In the genomic region with DNA sequence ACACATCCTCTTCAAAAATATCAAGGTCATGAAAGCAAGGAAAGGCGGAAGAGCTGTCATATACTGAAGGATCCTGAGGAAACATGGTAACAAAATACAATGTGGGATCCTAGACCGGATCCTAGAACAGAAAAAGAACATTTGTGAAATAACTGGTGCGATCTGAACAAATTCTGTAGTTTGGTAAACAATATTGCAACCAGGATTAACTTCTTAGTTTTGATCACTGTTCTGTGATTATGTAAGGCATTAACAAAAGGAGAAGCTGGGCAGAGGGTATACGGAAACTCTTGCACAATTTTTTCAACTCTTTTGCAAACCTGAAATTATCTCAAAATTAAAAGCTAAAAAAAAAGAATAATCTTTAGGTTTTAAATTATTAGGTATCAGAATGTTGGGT, we compare ENCODE assay signal across 1 cellular context.
TF ChIP-seq lines count a peak whose summit lies in the region.

No MANE protein-coding gene starts in this region.

TF ChIP-seq in GM12878, 131 proteins besides CTCF, POLR2A, EP300 and RAD21 (continued from another document):
- TF ChIP-seq, protein P1, sequence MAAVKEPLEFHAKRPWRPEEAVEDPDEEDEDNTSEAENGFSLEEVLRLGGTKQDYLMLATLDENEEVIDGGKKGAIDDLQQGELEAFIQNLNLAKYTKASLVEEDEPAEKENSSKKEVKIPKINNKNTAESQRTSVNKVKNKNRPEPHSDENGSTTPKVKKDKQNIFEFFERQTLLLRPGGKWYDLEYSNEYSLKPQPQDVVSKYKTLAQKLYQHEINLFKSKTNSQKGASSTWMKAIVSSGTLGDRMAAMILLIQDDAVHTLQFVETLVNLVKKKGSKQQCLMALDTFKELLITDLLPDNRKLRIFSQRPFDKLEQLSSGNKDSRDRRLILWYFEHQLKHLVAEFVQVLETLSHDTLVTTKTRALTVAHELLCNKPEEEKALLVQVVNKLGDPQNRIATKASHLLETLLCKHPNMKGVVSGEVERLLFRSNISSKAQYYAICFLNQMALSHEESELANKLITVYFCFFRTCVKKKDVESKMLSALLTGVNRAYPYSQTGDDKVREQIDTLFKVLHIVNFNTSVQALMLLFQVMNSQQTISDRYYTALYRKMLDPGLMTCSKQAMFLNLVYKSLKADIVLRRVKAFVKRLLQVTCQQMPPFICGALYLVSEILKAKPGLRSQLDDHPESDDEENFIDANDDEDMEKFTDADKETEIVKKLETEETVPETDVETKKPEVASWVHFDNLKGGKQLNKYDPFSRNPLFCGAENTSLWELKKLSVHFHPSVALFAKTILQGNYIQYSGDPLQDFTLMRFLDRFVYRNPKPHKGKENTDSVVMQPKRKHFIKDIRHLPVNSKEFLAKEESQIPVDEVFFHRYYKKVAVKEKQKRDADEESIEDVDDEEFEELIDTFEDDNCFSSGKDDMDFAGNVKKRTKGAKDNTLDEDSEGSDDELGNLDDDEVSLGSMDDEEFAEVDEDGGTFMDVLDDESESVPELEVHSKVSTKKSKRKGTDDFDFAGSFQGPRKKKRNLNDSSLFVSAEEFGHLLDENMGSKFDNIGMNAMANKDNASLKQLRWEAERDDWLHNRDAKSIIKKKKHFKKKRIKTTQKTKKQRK (IDR thresholded peaks at IDR 0.05; ENCODE audit: low read depth, low read length): no peak
TF ChIP-seq in GM12878: peak in this region for 2.
